In the genomic region with DNA sequence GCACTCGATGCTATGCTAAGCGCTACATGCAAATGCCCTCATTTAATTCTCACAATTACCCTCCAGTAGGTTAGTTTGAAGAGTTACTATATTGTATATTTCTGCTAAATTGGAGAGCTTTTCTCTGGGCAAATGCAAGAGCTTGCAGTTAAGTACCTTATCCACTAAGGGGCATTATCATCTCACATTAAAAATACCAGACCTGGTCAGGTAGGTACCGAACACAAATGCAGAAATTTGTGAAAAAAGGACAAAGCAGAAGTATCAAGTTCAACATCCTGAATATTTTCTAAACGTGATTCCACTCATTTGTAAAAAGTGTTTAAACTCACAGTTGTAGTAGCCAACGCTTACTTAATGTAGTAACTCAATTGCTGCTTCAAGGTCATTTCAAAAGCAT, we compare ENCODE assay signal across 8 cellular contexts. TPM values are rescaled to one million over a fixed set of nuclear protein-coding genes. Genes with fewer than 3 reads are reported as not detected.
A peak's percentile ranks its signal among the peaks of the same experiment; 100 is the strongest.
DNase-seq lines count a peak whose midpoint lies in the region; ATAC-seq, FAIRE-seq and TF ChIP-seq lines count a peak whose summit lies in the region.

No MANE protein-coding gene starts in this region.

- ATAC-seq in HG02588 (IDR thresholded peaks at IDR 0.05; ENCODE audit: unreplicated experiment), result no peak

- FAIRE-seq in GM12891 (lab: Jason Lieb, UNC), result no peak

- no peaks in the 10 kb centered on the region for H3K27me3 ChIP-seq in HL-60 (ENCODE audit: insufficient read depth, poor library complexity, severe bottlenecking)

- TF ChIP-seq CTCF in C4-2B (conservative IDR thresholded peaks at IDR 0.05), result peak; percentile 75
- TF ChIP-seq CTCF in HL-60 (IDR thresholded peaks at IDR 0.05; ENCODE audit: insufficient read depth, low read length), result peak; percentile 41
- TF ChIP-seq CTCF in foreskin fibroblast (IDR thresholded peaks at IDR 0.05; ENCODE audit: low read depth, low read length), result no peak

- H3K9me3 ChIP-seq in SK-N-MC (ENCODE audit: low read depth, low read length), result no peaks in the 10 kb centered on the region

- TF ChIP-seq POLR2A in GM12891 (IDR thresholded peaks at IDR 0.05; ENCODE audit: low read depth, low read length), result no peak

- H3K27ac ChIP-seq in C4-2B (no peak overlapping the region), HL-60 (replicated peaks) (no peak overlapping the region), SK-N-MC (peak overlapping the region; percentile 69)

- peaks cover 9% of the 10 kb centered on the region; the same call in 1 of the 2 replicates for H3K36me3 ChIP-seq in SK-N-MC (ENCODE audit: insufficient read depth, low read length)

- H3K4me3 ChIP-seq in HL-60 (replicated peaks; ENCODE audit: insufficient read depth, low read length) (no peak overlapping the region), SK-N-MC (no peak overlapping the region), foreskin fibroblast (ENCODE audit: low read depth in 1 of 2, low read length in 2 of 2) (no peak overlapping the region)

- H3K9ac ChIP-seq in SK-N-MC (ENCODE audit: insufficient read length), result no peak overlapping the region

- no peak for DNase-seq in HL-60 (ENCODE audit: low read depth in 1 of 2, low spot score in 1 of 2)
- no peak for DNase-seq in SK-N-MC (ENCODE audit: low read depth, low spot score)
- peak; percentile 61 for DNase-seq in iPS-NIHi11 (ENCODE audit: low spot score)
- no peak for DNase-seq in effector CD8-positive, alpha-beta T cell (lab: John Stamatoyannopoulos, UW)
- DNase-seq in GM12891 (ENCODE audit: insufficient read length, low spot score), result no peak
- DNase-seq in foreskin fibroblast, result no peak

TF ChIP-seq in GM12891, 5 proteins besides CTCF, POLR2A, EP300 and RAD21:
- TF ChIP-seq POU2F2 (IDR thresholded peaks at IDR 0.05; ENCODE audit: low read depth, low read length) (no peak), SPI1 (IDR thresholded peaks at IDR 0.05; ENCODE audit: low read depth, low read length) (no peak), POLR2AphosphoS5 (IDR thresholded peaks at IDR 0.05; ENCODE audit: low read depth, low read length) (no peak), TAF1 (IDR thresholded peaks at IDR 0.05; ENCODE audit: low read depth, low read length) (no peak), PAX5 (IDR thresholded peaks at IDR 0.05; ENCODE audit: insufficient read depth, low read length, severe bottlenecking) (no peak)
TF ChIP-seq in GM12891: peak in this region for 0.

RNA-seq across cellular contexts. Expression of gene CYRIA, which starts 52.2 kb away (rescaled TPM):
- 0.15 TPM for polyA plus RNA-seq in GM12891 (2012; ENCODE audit: low read depth, missing spikeins)
